ENCODE assay signal across 7 cellular contexts in genomic region chr3:196711838-196712513, GRCh38. TPM values are rescaled to one million over a fixed set of nuclear protein-coding genes. Genes with fewer than 3 reads are reported as not detected.
DNase-seq lines count a peak whose midpoint lies in the region; ATAC-seq and TF ChIP-seq lines count a peak whose summit lies in the region.

Gene CEP19, minus strand, starts transcription at chr3:196712250. Its CDS starts 3,593 bp downstream, at chr3:196708657.
Gene PIGX, plus strand, starts transcription at chr3:196712377.

- H3K9me3 Mint-ChIP-seq in T-helper 2 cell treated with Interferon-gamma antibody and Interleukin-4, amounts not matched to agents 5 μg/mL and 100 μg/mL, for 36 hours, result no peaks in the 10 kb centered on the region

- peak within 1 kb of the TSS; percentile 99 for H2AFZ ChIP-seq in hepatocyte

- H3K4me1 Mint-ChIP-seq in T-helper 2 cell treated with Interferon-gamma antibody and Interleukin-4, amounts not matched to agents 5 μg/mL and 100 μg/mL, for 36 hours (ENCODE audit: low read depth), result peaks cover 47% of the 10 kb centered on the region

- intact Hi-C loops in ascending aorta (cut with DNase I), result loop anchor here (1.0 to 5.0 kb wide), 4 partner anchors 27 to 230 kb away; partner anchors contain the start of genes NCBP2, PAK2, RNF168 and SENP5

- 1% methylated on average over 51 of the region's 68 CpGs for WGBS in hepatocyte (ENCODE audit: low lambda C conversion rate, missing lambda C conversion rate)

- TF ChIP-seq CTCF in ascending aorta (IDR thresholded peaks at IDR 0.05), result no peak
- no peak for TF ChIP-seq CTCF in hepatocyte (IDR thresholded peaks at IDR 0.05; ENCODE audit: poor library complexity)
- no peak for TF ChIP-seq CTCF in retinal pigment epithelial cell (conservative IDR thresholded peaks at IDR 0.05; ENCODE audit: low read depth, low read length)

- DNase-seq in NCI-H1694 treated with DMSO at 0.1 percent for 48 hours (lab: John Stamatoyannopoulos, UW) (peak; percentile 56), ascending aorta (ENCODE audit: low spot score in 2 of 2) (peak; percentile 27 to 90), hepatocyte (ENCODE audit: low spot score) (peak; percentile 93), retinal pigment epithelial cell (ENCODE audit: low read depth) (peak; percentile 38)
- DNase-seq in T-helper 2 cell treated with Interferon-gamma antibody and Interleukin-4, amounts not matched to agents 5 μg/mL and 100 μg/mL, for 36 hours (ENCODE audit: low spot score), result peak; percentile 93

- H3K79me2 ChIP-seq in hepatocyte, result peaks cover 38% of the 10 kb centered on the region

- H3K9me3 ChIP-seq in ascending aorta (no peaks in the 10 kb centered on the region), hepatocyte (ENCODE audit: low read depth) (no peaks in the 10 kb centered on the region)

- ATAC-seq in GM18502 (IDR thresholded peaks at IDR 0.05; ENCODE audit: poor library complexity, unreplicated experiment), result peak; percentile 79
- peak; percentile 81 for ATAC-seq in HG02885 (IDR thresholded peaks at IDR 0.05; ENCODE audit: poor library complexity, unreplicated experiment)

- H3K36me3 ChIP-seq in ascending aorta (no peaks in the 10 kb centered on the region), hepatocyte (replicated peaks; ENCODE audit: insufficient read depth, low read depth) (no peaks in the 10 kb centered on the region)

- peak within 1 kb of the TSS; percentile 93 for H3K4me3 Mint-ChIP-seq in T-helper 2 cell treated with Interferon-gamma antibody and Interleukin-4, amounts not matched to agents 5 μg/mL and 100 μg/mL, for 36 hours

- no peaks in the 10 kb centered on the region for H3K27me3 Mint-ChIP-seq in T-helper 2 cell treated with Interferon-gamma antibody and Interleukin-4, amounts not matched to agents 5 μg/mL and 100 μg/mL, for 36 hours (ENCODE audit: low read depth)

- peak within 1 kb of the TSS; percentile 85 to 87 for H3K4me3 ChIP-seq in ascending aorta
- H3K4me3 ChIP-seq in hepatocyte, result peak within 1 kb of the TSS; percentile 98
- H3K4me3 ChIP-seq in retinal pigment epithelial cell (ENCODE audit: low read length), result peak within 1 kb of the TSS; percentile 88

- H3K9me2 ChIP-seq in hepatocyte (replicated peaks; ENCODE audit: insufficient read depth), result no peaks in the 10 kb centered on the region

- H3K27ac Mint-ChIP-seq in T-helper 2 cell treated with Interferon-gamma antibody and Interleukin-4, amounts not matched to agents 5 μg/mL and 100 μg/mL, for 36 hours, result peak within 1 kb of the TSS; percentile 92

- peak within 1 kb of the TSS; percentile 86 to 91 for H3K27ac ChIP-seq in ascending aorta
- H3K27ac ChIP-seq in hepatocyte, result peak within 1 kb of the TSS; percentile 99

- peaks cover 13% of the 10 kb centered on the region for H3K36me3 Mint-ChIP-seq in T-helper 2 cell treated with Interferon-gamma antibody and Interleukin-4, amounts not matched to agents 5 μg/mL and 100 μg/mL, for 36 hours (ENCODE audit: low read depth)

- H3K27me3 ChIP-seq in ascending aorta (no peaks in the 10 kb centered on the region), hepatocyte (no peaks in the 10 kb centered on the region)

- H4K20me1 ChIP-seq in hepatocyte (ENCODE audit: insufficient read depth, poor library complexity, severe bottlenecking), result no peaks in the 10 kb centered on the region

- peaks cover 0 to 8% of the 10 kb centered on the region in 2 donors for H3K4me1 ChIP-seq in ascending aorta
- H3K4me1 ChIP-seq in hepatocyte (ENCODE audit: insufficient read depth), result peaks cover 16% of the 10 kb centered on the region

- H3K4me2 ChIP-seq in hepatocyte, result peak within 1 kb of the TSS; percentile 94

RNA-seq across cellular contexts. Expression of gene CEP19, which starts in this region (rescaled TPM):
- total RNA-seq in ascending aorta, result 2.6 TPM
- 3.2 and 3.8 TPM in 2 replicates for total RNA-seq in hepatocyte
- 4.6 and 6.0 TPM in 2 replicates for polyA plus RNA-seq in hepatocyte

RNA-seq across cellular contexts. Expression of gene PIGX, which starts in this region (rescaled TPM):
- 47.7 TPM for total RNA-seq in ascending aorta
- total RNA-seq in hepatocyte, result 24.9 and 31.6 TPM in 2 replicates
- polyA plus RNA-seq in hepatocyte, result 33.5 and 36.7 TPM in 2 replicates

Comparison
In these comparisons a context has a peak if more than half of its experiments do, and no peak if none do; other contexts are left out.
1. Peak in every context shown above with its lines: DNase-seq, ATAC-seq, H3K4me3 ChIP-seq and H3K27ac ChIP-seq.
2. DNase-seq: peak in every context shown above with its lines; median percentile 93 in T-helper 2 cell treated with Interferon-gamma antibody and Interleukin-4, amounts not matched to agents 5 μg/mL and 100 μg/mL, for 36 hours; 93 in hepatocyte; 58 in ascending aorta; 56 in NCI-H1694 treated with DMSO at 0.1 percent for 48 hours; 38 in retinal pigment epithelial cell.